ENCODE assay signal across 1 cellular context in genomic region chr1:2248854-2249558, GRCh38.
TF ChIP-seq lines count a peak whose summit lies in the region.

No MANE protein-coding gene starts in this region.

TF ChIP-seq in liver, 16 proteins besides CTCF, POLR2A, EP300 and RAD21 (continued from another document):
- no peak for TF ChIP-seq HNF4G (IDR thresholded peaks at IDR 0.05)
- TF ChIP-seq HNF4A (conservative IDR thresholded peaks at IDR 0.05): no peak
- TF ChIP-seq GABPA (IDR thresholded peaks at IDR 0.05 in 1 of 2, conservative IDR thresholded peaks at IDR 0.05 in 1 of 2): no peak
TF ChIP-seq in liver: peak in this region for 0.
